21 cellular contexts compared by ENCODE assay signal in genomic region chr12:33187409-33187808, GRCh38.
DNase-seq lines count a peak whose midpoint lies in the region; TF ChIP-seq lines count a peak whose summit lies in the region.
"Had no signal": no experiment of that assay in that cellular context is flagged by ENCODE, and none has a peak within 500 bp of the region (broad histone marks: within the 10 kb centered on the region; RNA-seq: fewer than 3 reads in every experiment).

No MANE protein-coding gene starts in this region.

- POLR2A ChIA-PET in PC-9 (lab: Charles Lee; ENCODE audit: unreplicated experiment) (interaction anchor here (0.7 kb wide), 1 partner anchor 343 kb away, joined by 3 read pairs; no protein-coding TSS in a partner anchor), MCF 10A (lab: Yijun Ruan, JAX) (no interaction called here)

- peak overlapping the region; percentile 22 for H3K4me2 ChIP-seq in PC-9
- H3K4me2 ChIP-seq: BLaER1 had no signal

- peak; percentile 12 for DNase-seq in SIG-M5 treated with dmso at 0.1 percent for 504 hours (lab: John Stamatoyannopoulos, UW; ENCODE audit: unreplicated experiment)
- no peak for DNase-seq in SIG-M5 (lab: John Stamatoyannopoulos, UW)
- peak in 1 of 2 experiments; percentile 43 for DNase-seq in PC-9
- peak; percentile 51 for DNase-seq in epithelial cell of esophagus (ENCODE audit: low read depth)
- no peak for DNase-seq in MCF 10A (ENCODE audit: unreplicated experiment)
- no peak for DNase-seq in nucleus accumbens (lab: John Stamatoyannopoulos, UW)
- DNase-seq in cerebellar nuclear complex (lab: John Stamatoyannopoulos, UW) = no peak
- DNase-seq: Caco-2; CD4-positive, CD25-positive, alpha-beta regulatory T cell; CD8-positive, alpha-beta T cell; DMS53; DMS79 treated with DMSO at 0.1 percent for 48 hours; GF-D8; GM23248; H7; HCEC 1CT had no signal

- no peak overlapping the region for H3K27ac Mint-ChIP-seq in MCF 10A (ENCODE audit: low read depth, unreplicated experiment)
- H3K27ac Mint-ChIP-seq: B cell; CD4-positive, CD25-positive, alpha-beta regulatory T cell; CD8-positive, alpha-beta T cell had no signal

- TF ChIP-seq RAD21 in Ishikawa (IDR thresholded peaks at IDR 0.05; ENCODE audit: low read depth) = no peak

- no peaks in the 10 kb centered on the region for H3K4me1 Mint-ChIP-seq in MCF 10A (ENCODE audit: insufficient read depth, unreplicated experiment)
- H3K4me1 Mint-ChIP-seq: B cell; CD4-positive, CD25-positive, alpha-beta regulatory T cell had no signal

- TF ChIP-seq CTCF in PC-9 (conservative IDR thresholded peaks at IDR 0.05) (no peak), epithelial cell of esophagus (IDR thresholded peaks at IDR 0.05; ENCODE audit: insufficient read depth, low read depth, low read length, missing control alignments) (no peak), MCF 10A (IDR thresholded peaks at IDR 0.05; ENCODE audit: unreplicated experiment) (no peak)

- no peak for TF ChIP-seq EP300 in Ishikawa (IDR thresholded peaks at IDR 0.05; ENCODE audit: borderline replicate concordance)

- H3K4me1 ChIP-seq in PC-9 (replicated peaks; ENCODE audit: insufficient read depth) = peaks cover 14% of the 10 kb centered on the region
- H3K4me1 ChIP-seq: BLaER1 had no signal

- H3K4me3 Mint-ChIP-seq in MCF 10A (ENCODE audit: unreplicated experiment) = no peak overlapping the region
- H3K4me3 Mint-ChIP-seq: B cell; CD4-positive, CD25-positive, alpha-beta regulatory T cell; CD8-positive, alpha-beta T cell had no signal

- no peaks in the 10 kb centered on the region for H4K20me1 ChIP-seq in PC-9 (ENCODE audit: insufficient read depth)
- H4K20me1 ChIP-seq: BLaER1 had no signal

- no peaks in the 10 kb centered on the region for H3F3A ChIP-seq in PC-9 (ENCODE audit: insufficient read depth, low read depth)

- CTCF ChIA-PET in PC-9 (lab: Charles Lee) = no interaction called here
- CTCF ChIA-PET in MCF 10A (lab: Yijun Ruan, JAX) = no interaction called here

- no peak overlapping the region for H3K4me3 ChIP-seq in PC-9
- H3K4me3 ChIP-seq in epithelial cell of esophagus (ENCODE audit: low read length) = no peak overlapping the region
- H3K4me3 ChIP-seq: BLaER1, GM23248 had no signal

- H3K79me2 ChIP-seq in PC-9 (ENCODE audit: low read depth) = no peaks in the 10 kb centered on the region

- H3K27me3 Mint-ChIP-seq in MCF 10A (ENCODE audit: insufficient read depth, unreplicated experiment) = peaks cover 11% of the 10 kb centered on the region
- H3K27me3 Mint-ChIP-seq: B cell; CD4-positive, CD25-positive, alpha-beta regulatory T cell had no signal

- intact Hi-C loops in PC-9 (cut with micrococcal nuclease; ENCODE audit: unreplicated experiment) = no loop called here
- intact Hi-C loops in MCF 10A (cut with micrococcal nuclease) = no loop called here

- H3K36me3 ChIP-seq in PC-9 (ENCODE audit: low read depth) = no peaks in the 10 kb centered on the region
- H3K36me3 ChIP-seq: BLaER1 had no signal

- no TSS peak for BruUV-seq in PC-9 (replicated peaks; lab: Mats Ljungman, UMichigan)
- no TSS peak for BruUV-seq in MCF 10A (replicated peaks; lab: Mats Ljungman, UMichigan)

- no peaks in the 10 kb centered on the region for H3K27me3 ChIP-seq in PC-9 (ENCODE audit: insufficient read depth, low read depth)
- H3K27me3 ChIP-seq: BLaER1 had no signal

- peaks cover 15% of the 10 kb centered on the region for H3K9me3 Mint-ChIP-seq in MCF 10A (ENCODE audit: unreplicated experiment)

- no peaks in the 10 kb centered on the region for H3K9me2 ChIP-seq in PC-9 (ENCODE audit: insufficient read depth)

- no peaks in the 10 kb centered on the region for H3K36me3 Mint-ChIP-seq in MCF 10A (ENCODE audit: insufficient read depth, unreplicated experiment)
- H3K36me3 Mint-ChIP-seq: CD4-positive, CD25-positive, alpha-beta regulatory T cell; CD8-positive, alpha-beta T cell had no signal

- H3K9me3 ChIP-seq in PC-9 (ENCODE audit: insufficient read depth, low read depth) = peaks cover 4% of the 10 kb centered on the region; the same call in 1 of the 2 replicates

- H3K27ac ChIP-seq in PC-9 = no peak overlapping the region
- H3K27ac ChIP-seq: 22Rv1, BLaER1, C4-2B, GM23248 had no signal

- H2AFZ ChIP-seq in PC-9 = no peak overlapping the region
- H2AFZ ChIP-seq: GM23248 had no signal

TF ChIP-seq in Ishikawa, 13 proteins besides CTCF, POLR2A, EP300 and RAD21:
- TF ChIP-seq CREB1 (IDR thresholded peaks at IDR 0.05; ENCODE audit: low read depth) (no peak), NFIC (IDR thresholded peaks at IDR 0.05) (no peak), CEBPB (IDR thresholded peaks at IDR 0.05) (peak; percentile 84), TAF1 (IDR thresholded peaks at IDR 0.05; ENCODE audit: low read depth) (no peak)
- TF ChIP-seq, protein P1, sequence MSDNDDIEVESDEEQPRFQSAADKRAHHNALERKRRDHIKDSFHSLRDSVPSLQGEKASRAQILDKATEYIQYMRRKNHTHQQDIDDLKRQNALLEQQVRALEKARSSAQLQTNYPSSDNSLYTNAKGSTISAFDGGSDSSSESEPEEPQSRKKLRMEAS (IDR thresholded peaks at IDR 0.05) = no peak
- TF ChIP-seq, protein P2, sequence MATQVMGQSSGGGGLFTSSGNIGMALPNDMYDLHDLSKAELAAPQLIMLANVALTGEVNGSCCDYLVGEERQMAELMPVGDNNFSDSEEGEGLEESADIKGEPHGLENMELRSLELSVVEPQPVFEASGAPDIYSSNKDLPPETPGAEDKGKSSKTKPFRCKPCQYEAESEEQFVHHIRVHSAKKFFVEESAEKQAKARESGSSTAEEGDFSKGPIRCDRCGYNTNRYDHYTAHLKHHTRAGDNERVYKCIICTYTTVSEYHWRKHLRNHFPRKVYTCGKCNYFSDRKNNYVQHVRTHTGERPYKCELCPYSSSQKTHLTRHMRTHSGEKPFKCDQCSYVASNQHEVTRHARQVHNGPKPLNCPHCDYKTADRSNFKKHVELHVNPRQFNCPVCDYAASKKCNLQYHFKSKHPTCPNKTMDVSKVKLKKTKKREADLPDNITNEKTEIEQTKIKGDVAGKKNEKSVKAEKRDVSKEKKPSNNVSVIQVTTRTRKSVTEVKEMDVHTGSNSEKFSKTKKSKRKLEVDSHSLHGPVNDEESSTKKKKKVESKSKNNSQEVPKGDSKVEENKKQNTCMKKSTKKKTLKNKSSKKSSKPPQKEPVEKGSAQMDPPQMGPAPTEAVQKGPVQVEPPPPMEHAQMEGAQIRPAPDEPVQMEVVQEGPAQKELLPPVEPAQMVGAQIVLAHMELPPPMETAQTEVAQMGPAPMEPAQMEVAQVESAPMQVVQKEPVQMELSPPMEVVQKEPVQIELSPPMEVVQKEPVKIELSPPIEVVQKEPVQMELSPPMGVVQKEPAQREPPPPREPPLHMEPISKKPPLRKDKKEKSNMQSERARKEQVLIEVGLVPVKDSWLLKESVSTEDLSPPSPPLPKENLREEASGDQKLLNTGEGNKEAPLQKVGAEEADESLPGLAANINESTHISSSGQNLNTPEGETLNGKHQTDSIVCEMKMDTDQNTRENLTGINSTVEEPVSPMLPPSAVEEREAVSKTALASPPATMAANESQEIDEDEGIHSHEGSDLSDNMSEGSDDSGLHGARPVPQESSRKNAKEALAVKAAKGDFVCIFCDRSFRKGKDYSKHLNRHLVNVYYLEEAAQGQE (IDR thresholded peaks at IDR 0.05; ENCODE audit: low read depth) = no peak

Comparison
In these comparisons a context has a peak if more than half of its experiments do, and no peak if none do; other contexts are left out.
1. DNase-seq: peak in SIG-M5 treated with dmso at 0.1 percent for 504 hours (single experiment) and epithelial cell of esophagus (single experiment); none in SIG-M5 (single experiment), MCF 10A (single experiment), nucleus accumbens (0 of 56) and cerebellar nuclear complex (0 of 2).